ENCODE assay signal across 8 cellular contexts in the genomic region with DNA sequence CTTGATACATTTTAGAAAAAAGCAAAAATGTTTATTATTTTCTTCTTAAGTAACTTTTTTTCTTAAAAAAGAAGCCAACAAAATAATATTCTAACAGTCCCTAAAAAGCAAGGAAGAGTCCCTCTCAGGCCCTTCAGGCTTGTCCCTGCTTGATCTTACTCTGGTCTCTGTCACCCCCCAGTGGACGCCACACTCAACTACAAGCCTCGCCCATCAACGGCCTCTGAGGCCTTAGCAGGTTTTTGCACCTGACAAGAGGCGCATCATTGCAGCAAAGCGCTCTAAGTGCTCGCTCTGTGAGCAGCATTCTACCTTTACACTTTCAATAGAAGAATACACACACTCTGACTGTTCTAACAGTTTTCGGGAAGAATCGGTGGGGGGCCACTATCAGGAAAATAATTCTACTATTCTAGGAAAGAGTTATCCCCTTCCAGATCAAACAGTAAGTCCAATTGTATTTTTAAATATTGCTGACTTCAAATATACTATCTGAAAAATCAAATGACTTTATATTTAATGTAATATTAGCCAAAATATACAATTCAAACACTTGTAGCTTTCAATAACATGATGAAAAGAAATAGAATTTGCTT.
DNase-seq lines count a peak whose midpoint lies in the region; ATAC-seq and TF ChIP-seq lines count a peak whose summit lies in the region.

No MANE protein-coding gene starts in this region.

- no peak overlapping the region for H3K9ac ChIP-seq in endodermal cell (ENCODE audit: extremely low read depth, low read length, poor library complexity, severe bottlenecking)

- no peaks in the 10 kb centered on the region for H3K27me3 Mint-ChIP-seq in endodermal cell (ENCODE audit: insufficient read depth)

- peaks cover 16% of the 10 kb centered on the region for H3K4me1 Mint-ChIP-seq in endodermal cell

- H3K4me3 Mint-ChIP-seq in endodermal cell: no peak overlapping the region

- H3K27ac Mint-ChIP-seq in endodermal cell: no peak overlapping the region

- H3K9me3 Mint-ChIP-seq in endodermal cell: no peaks in the 10 kb centered on the region

- H3K36me3 Mint-ChIP-seq in endodermal cell (ENCODE audit: low read depth): peaks cover 9% of the 10 kb centered on the region

- H3K4me3 ChIP-seq in endodermal cell (ENCODE audit: low read length): no peak overlapping the region

- no peaks in the 10 kb centered on the region for H3K27me3 ChIP-seq in endodermal cell (ENCODE audit: control insufficient read depth, insufficient read depth, low read length, poor library complexity, severe bottlenecking)

- WGBS in endodermal cell (ENCODE audit: insufficient coverage in 1 of 2, insufficient read length in 1 of 2), 2 experiments: 32 to 47% methylated on average over 3 to 8 of the region's 8 CpGs

- H3K9me3 ChIP-seq in endodermal cell (ENCODE audit: control insufficient read depth, low read length): no peaks in the 10 kb centered on the region

- peak; percentile 19 for DNase-seq in NCI-H345 (lab: John Stamatoyannopoulos, UW)
- no peak for DNase-seq in NCI-H345 treated with DMSO at 0.1 percent for 48 hours (lab: John Stamatoyannopoulos, UW; ENCODE audit: unreplicated experiment)
- DNase-seq in NCI-H748 (lab: John Stamatoyannopoulos, UW; ENCODE audit: unreplicated experiment): peak; percentile 57
- peak; percentile 29 to 57 for DNase-seq in activated CD8-positive, alpha-beta memory T cell treated with anti-CD3 and anti-CD28 coated beads for 1 hour (ENCODE audit: extremely low read depth in 1 of 2, low read depth in 1 of 2)
- DNase-seq in endodermal cell: peak; percentile 94
- peak; percentile 75 for DNase-seq in myocyte (ENCODE audit: low read depth)
- DNase-seq in stimulated activated CD8-positive, alpha-beta memory T cell treated with anti-CD3 and anti-CD28 coated beads, Interleukin-7, amount 100 ng/mL, for 24 hours (ENCODE audit: low read depth): peak; percentile 45

- H3K36me3 ChIP-seq in endodermal cell (ENCODE audit: control insufficient read depth, insufficient read depth, low read length): peaks cover 9% of the 10 kb centered on the region

- ATAC-seq in HG02884 (IDR thresholded peaks at IDR 0.05; ENCODE audit: unreplicated experiment): peak; percentile 88

- TF ChIP-seq CTCF in endodermal cell (conservative IDR thresholded peaks at IDR 0.05): peak; percentile 96

- no peaks in the 10 kb centered on the region for H3K4me1 ChIP-seq in endodermal cell (ENCODE audit: control insufficient read depth, insufficient read depth, low read length)

- H3K27ac ChIP-seq in endodermal cell (ENCODE audit: low read depth, low read length): no peak overlapping the region
